Comparison of ENCODE assay signal across 1 cellular context in the genomic region with DNA sequence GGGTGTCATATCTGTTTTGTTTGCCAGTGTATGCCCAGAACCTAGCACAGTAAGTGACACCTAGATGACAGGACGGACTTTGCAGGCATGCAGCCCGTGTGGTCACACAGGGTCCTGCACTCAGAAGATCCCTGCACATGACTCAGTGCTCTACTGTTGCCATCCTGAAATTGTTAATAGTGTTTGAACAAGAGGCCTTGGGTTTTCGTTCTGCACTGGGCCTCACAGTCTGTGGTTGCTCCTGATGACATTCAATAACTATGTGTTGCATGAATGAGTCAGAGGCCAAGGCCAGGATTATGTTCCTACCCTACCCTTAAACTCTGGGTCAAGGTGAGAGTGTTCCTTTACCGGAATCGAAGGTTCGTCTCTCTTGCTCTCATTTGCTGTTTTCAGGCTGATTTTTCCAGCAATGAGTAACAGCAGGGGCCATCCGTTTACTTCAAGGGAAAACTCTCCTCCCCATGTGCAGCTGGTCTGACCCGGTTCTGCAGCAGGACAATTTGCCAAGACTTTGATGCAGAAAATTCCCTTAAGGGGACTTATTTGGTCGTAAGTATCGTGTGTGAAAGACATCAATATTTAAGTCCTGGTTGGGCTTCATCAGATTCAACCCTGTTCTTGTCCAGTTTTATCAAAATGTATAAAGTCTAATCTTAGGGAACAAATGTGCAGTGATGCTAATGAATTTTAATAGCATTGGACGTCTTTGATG.
TF ChIP-seq lines count a peak whose summit lies in the region.

No MANE protein-coding gene starts in this region.

TF ChIP-seq in SK-N-SH treated with all-trans-retinoic acid at 6 μM for 48 hours, 23 proteins besides CTCF, POLR2A, EP300 and RAD21 (continued from another document):
- no peak for TF ChIP-seq ZNF70 (CRISPR knock-in tag; IDR thresholded peaks at IDR 0.05)
- TF ChIP-seq BACH2 (CRISPR knock-in tag; IDR thresholded peaks at IDR 0.05; ENCODE audit: borderline replicate concordance) = no peak
- no peak for TF ChIP-seq ZC3H10 (CRISPR knock-in tag; IDR thresholded peaks at IDR 0.05)
- no peak for TF ChIP-seq PPARA (CRISPR knock-in tag; IDR thresholded peaks at IDR 0.05; ENCODE audit: borderline replicate concordance)
- TF ChIP-seq SNAI2 (CRISPR knock-in tag; IDR thresholded peaks at IDR 0.05) = no peak
- TF ChIP-seq, protein P1, sequence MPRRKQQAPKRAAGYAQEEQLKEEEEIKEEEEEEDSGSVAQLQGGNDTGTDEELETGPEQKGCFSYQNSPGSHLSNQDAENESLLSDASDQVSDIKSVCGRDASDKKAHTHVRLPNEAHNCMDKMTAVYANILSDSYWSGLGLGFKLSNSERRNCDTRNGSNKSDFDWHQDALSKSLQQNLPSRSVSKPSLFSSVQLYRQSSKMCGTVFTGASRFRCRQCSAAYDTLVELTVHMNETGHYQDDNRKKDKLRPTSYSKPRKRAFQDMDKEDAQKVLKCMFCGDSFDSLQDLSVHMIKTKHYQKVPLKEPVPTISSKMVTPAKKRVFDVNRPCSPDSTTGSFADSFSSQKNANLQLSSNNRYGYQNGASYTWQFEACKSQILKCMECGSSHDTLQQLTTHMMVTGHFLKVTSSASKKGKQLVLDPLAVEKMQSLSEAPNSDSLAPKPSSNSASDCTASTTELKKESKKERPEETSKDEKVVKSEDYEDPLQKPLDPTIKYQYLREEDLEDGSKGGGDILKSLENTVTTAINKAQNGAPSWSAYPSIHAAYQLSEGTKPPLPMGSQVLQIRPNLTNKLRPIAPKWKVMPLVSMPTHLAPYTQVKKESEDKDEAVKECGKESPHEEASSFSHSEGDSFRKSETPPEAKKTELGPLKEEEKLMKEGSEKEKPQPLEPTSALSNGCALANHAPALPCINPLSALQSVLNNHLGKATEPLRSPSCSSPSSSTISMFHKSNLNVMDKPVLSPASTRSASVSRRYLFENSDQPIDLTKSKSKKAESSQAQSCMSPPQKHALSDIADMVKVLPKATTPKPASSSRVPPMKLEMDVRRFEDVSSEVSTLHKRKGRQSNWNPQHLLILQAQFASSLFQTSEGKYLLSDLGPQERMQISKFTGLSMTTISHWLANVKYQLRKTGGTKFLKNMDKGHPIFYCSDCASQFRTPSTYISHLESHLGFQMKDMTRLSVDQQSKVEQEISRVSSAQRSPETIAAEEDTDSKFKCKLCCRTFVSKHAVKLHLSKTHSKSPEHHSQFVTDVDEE (CRISPR knock-in tag; IDR thresholded peaks at IDR 0.05) = no peak
- TF ChIP-seq GLIS3 (CRISPR knock-in tag; IDR thresholded peaks at IDR 0.05) = no peak
- TF ChIP-seq, protein P2, sequence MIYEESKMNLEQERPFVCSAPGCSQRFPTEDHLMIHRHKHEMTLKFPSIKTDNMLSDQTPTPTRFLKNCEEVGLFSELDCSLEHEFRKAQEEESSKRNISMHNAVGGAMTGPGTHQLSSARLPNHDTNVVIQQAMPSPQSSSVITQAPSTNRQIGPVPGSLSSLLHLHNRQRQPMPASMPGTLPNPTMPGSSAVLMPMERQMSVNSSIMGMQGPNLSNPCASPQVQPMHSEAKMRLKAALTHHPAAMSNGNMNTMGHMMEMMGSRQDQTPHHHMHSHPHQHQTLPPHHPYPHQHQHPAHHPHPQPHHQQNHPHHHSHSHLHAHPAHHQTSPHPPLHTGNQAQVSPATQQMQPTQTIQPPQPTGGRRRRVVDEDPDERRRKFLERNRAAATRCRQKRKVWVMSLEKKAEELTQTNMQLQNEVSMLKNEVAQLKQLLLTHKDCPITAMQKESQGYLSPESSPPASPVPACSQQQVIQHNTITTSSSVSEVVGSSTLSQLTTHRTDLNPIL (CRISPR knock-in tag; IDR thresholded peaks at IDR 0.05; ENCODE audit: low read depth) = no peak
- TF ChIP-seq OSR1 (CRISPR knock-in tag; IDR thresholded peaks at IDR 0.05) = no peak
- TF ChIP-seq ESRRG (CRISPR knock-in tag; IDR thresholded peaks at IDR 0.05) = no peak
- TF ChIP-seq ZFP3 (CRISPR knock-in tag; IDR thresholded peaks at IDR 0.05) = no peak
- no peak for TF ChIP-seq ZFP30 (CRISPR knock-in tag; IDR thresholded peaks at IDR 0.05)
TF ChIP-seq in SK-N-SH treated with all-trans-retinoic acid at 6 μM for 48 hours: peak in this region for 0.
